12 cellular contexts compared by ENCODE assay signal in the genomic region with DNA sequence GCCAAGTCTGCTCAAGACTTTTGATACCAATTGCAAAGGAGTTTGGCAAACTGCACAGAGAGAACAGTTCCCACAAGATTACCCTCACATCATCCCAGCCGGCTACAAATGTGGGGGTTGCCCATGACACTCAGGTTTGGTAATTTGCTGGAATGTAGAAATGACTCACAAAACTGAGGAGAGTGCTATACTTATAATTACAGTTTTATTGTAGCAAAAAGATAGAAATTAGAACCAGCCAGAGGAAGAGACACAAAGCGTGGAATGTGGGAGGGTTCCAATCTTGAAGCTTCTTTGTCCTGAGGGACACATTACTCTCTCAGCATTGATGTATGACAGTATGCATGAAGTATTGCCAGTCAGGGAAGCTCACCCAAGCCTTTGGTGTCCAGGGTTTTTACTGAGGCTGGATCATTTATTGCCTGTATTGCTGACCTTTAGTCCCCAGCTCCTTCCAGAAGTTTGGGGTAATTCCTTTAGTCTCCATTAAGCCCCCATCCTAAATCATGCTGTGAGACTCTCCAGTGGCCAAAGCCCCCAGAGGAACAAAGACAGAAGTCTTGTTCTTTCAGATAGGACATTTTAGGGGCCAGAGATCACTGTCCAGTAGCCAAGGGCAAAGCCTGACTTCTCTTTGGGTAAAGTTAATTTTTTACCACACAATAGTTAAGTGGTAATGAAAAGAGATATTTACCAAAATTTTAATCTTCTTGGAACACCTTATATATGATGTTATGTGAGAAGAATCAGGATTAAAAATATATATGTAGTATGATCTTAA. TPM values are rescaled to one million over a fixed set of nuclear protein-coding genes. Genes with fewer than 3 reads are reported as not detected.
DNase-seq lines count a peak whose midpoint lies in the region; ATAC-seq, FAIRE-seq and TF ChIP-seq lines count a peak whose summit lies in the region.
"Had no signal": no experiment of that assay in that cellular context is flagged by ENCODE, and none has a peak within 500 bp of the region (broad histone marks: within the 10 kb centered on the region; RNA-seq: fewer than 3 reads in every experiment).

No MANE protein-coding gene starts in this region.

- H3K4me1 Mint-ChIP-seq in HFFc6 (ENCODE audit: low read depth), result peaks cover 70% of the 10 kb centered on the region

- H3K27me3 ChIP-seq in ACC112 (ENCODE audit: insufficient read depth, low read length) (no peaks in the 10 kb centered on the region), HepG2 (ENCODE audit: control insufficient read depth in 1 of 2, insufficient read depth in 2 of 2, low read length in 2 of 2) (no peaks in the 10 kb centered on the region), transverse colon (no peaks in the 10 kb centered on the region)

- WGBS in HepG2 (ENCODE audit: low lambda C conversion rate), result 77% methylated on average over 2 of the region's 2 CpGs
- 71 to 72% methylated on average over 2 of the region's 2 CpGs for WGBS in transverse colon (ENCODE audit: low coverage in 1 of 2), 2 donors

- peaks cover 48% of the 10 kb centered on the region for H3K79me2 ChIP-seq in ACC112 (ENCODE audit: control insufficient read depth, insufficient read depth, low read length, unreplicated experiment)
- H3K79me2 ChIP-seq in HepG2 (ENCODE audit: insufficient read depth, low read length), result peaks cover 26% of the 10 kb centered on the region
- peaks cover 50% of the 10 kb centered on the region for H3K79me2 ChIP-seq in OCI-LY7 (ENCODE audit: insufficient read depth, low read depth, low read length)

- peak overlapping the region; percentile 81 for H3K27ac ChIP-seq in ACC112 (ENCODE audit: low read depth, low read length)
- H3K27ac ChIP-seq in HepG2 (ENCODE audit: extremely low read length, insufficient read depth, low read length), result peak overlapping the region; percentile 50
- no peak overlapping the region for H3K27ac ChIP-seq in OCI-LY7 (ENCODE audit: low read depth, low read length, poor library complexity, severe bottlenecking)
- no peak overlapping the region for H3K27ac ChIP-seq in transverse colon

- CTCF ChIA-PET in HepG2 (lab: Yijun Ruan, JAX; ENCODE audit: low intra/inter-chr PET ratio, low total read pairs) (no interaction called here), OCI-LY7 (lab: Charles Lee; ENCODE audit: unreplicated experiment) (no interaction called here)

- H3K4me2 ChIP-seq in HepG2 (ENCODE audit: low read depth, low read length) (peak overlapping the region; percentile 21), OCI-LY7 (ENCODE audit: low read length) (no peak overlapping the region)

- FAIRE-seq in HepG2 (lab: Jason Lieb, UNC), result peak; percentile 59
- FAIRE-seq: endothelial cell of umbilical vein had no signal

- TF ChIP-seq EP300 in HepG2 (IDR thresholded peaks at IDR 0.05; ENCODE audit: low read depth in 2 of 2, low read length in 2 of 2), result no peak
- TF ChIP-seq EP300 in HepG2 (CRISPR knock-in tag; IDR thresholded peaks at IDR 0.05; ENCODE audit: borderline replicate concordance), result no peak
- no peak for TF ChIP-seq EP300 in transverse colon (IDR thresholded peaks at IDR 0.05; ENCODE audit: low read depth)

- H3K4me1 ChIP-seq in ACC112 (ENCODE audit: control insufficient read depth, insufficient read depth, low read length, unreplicated experiment) (peaks cover 49% of the 10 kb centered on the region), HepG2 (ENCODE audit: insufficient read depth, low read length) (peaks cover 39% of the 10 kb centered on the region), OCI-LY7 (ENCODE audit: insufficient read depth, low read length, poor library complexity, severe bottlenecking) (peaks cover 11% of the 10 kb centered on the region), transverse colon (peaks cover 3 to 18% (median 12%) of the 10 kb centered on the region in 4 donors)

- peak overlapping the region; percentile 24 for H3K4me3 Mint-ChIP-seq in HFFc6
- H3K4me3 Mint-ChIP-seq: stimulated activated memory B cell treated with anti-CD40 and anti-IgM and Interleukin-4, amounts not matched to agents 10 μg/mL and 1 μg/mL and 100 μg/mL, for 72 hours had no signal

- TF ChIP-seq POLR2A in HepG2 (IDR thresholded peaks at IDR 0.05; ENCODE audit: insufficient read depth in 1 of 2, low read depth in 2 of 2, low read length in 2 of 2) (no peak), transverse colon (IDR thresholded peaks at IDR 0.05) (no peak)

- POLR2A ChIA-PET in HepG2 (lab: Yijun Ruan, JAX) (no interaction called here), OCI-LY7 (lab: Charles Lee) (no interaction called here)

- intact Hi-C loops in HepG2 (cut with micrococcal nuclease; ENCODE audit: unreplicated experiment), result no loop called here
- intact Hi-C loops in OCI-LY7 (cut with micrococcal nuclease; ENCODE audit: unreplicated experiment), result no loop called here
- intact Hi-C loops in transverse colon (cut with DNase I; ENCODE audit: low total_unique reads), result no loop called here

- H3K36me3 ChIP-seq in ACC112 (ENCODE audit: insufficient read depth, low read length), result peaks cover 29% of the 10 kb centered on the region
- peaks cover 5 to 42% of the 10 kb centered on the region in 2 experiments for H3K36me3 ChIP-seq in HepG2 (replicated peaks in 1 of 2; ENCODE audit: control insufficient read depth in 1 of 2, insufficient read depth in 2 of 2, low read length in 2 of 2)
- H3K36me3 ChIP-seq in OCI-LY7 (ENCODE audit: insufficient read depth, low read length), result peaks cover 96% of the 10 kb centered on the region
- H3K36me3 ChIP-seq in transverse colon, result peaks cover 0 to 28% (median 10%) of the 10 kb centered on the region in 4 donors

- H2AFZ ChIP-seq in ACC112 (ENCODE audit: low read length, unreplicated experiment), result no peak overlapping the region
- H2AFZ ChIP-seq in HepG2 (ENCODE audit: low read length), result no peak overlapping the region
- H2AFZ ChIP-seq in OCI-LY7 (ENCODE audit: low read length), result no peak overlapping the region

- peaks cover 44% of the 10 kb centered on the region for H3K36me3 Mint-ChIP-seq in HFFc6 (ENCODE audit: low read depth)

- ATAC-seq in HepG2 (peak; percentile 93), GM18520 (IDR thresholded peaks at IDR 0.05; ENCODE audit: unreplicated experiment) (no peak)
- ATAC-seq: stimulated activated memory B cell treated with anti-CD40 and anti-IgM and Interleukin-4, amounts not matched to agents 10 μg/mL and 1 μg/mL and 100 μg/mL, for 72 hours had no signal

- in situ Hi-C loops in HepG2 (cut with HindIII; ENCODE audit: extremely low pct_ligation_motif_present, low pct_unique_long_range_greater_than_20kb) (no loop called here), transverse colon (cut with MboI; ENCODE audit: low pct_ligation_motif_present in 1 of 4, low pct_unique_long_range_greater_than_20kb in 1 of 4, low sequenced_read_pairs in 3 of 4) (no loop called here)

- H3K27ac Mint-ChIP-seq in HFFc6, result peak overlapping the region; percentile 86
- H3K27ac Mint-ChIP-seq: stimulated activated memory B cell treated with anti-CD40 and anti-IgM and Interleukin-4, amounts not matched to agents 10 μg/mL and 1 μg/mL and 100 μg/mL, for 72 hours had no signal

- DNase-seq in HFFc6 (peak; percentile 85), astrocyte of the hippocampus (ENCODE audit: low read depth, low spot score) (peak; percentile 87), HepG2 (ENCODE audit: low spot score) (peak; percentile 13), OCI-LY7 (ENCODE audit: low spot score) (no peak), transverse colon (no peak), RPMI8226 (no peak)
- DNase-seq: CD4-positive, alpha-beta memory T cell; NCI-H1694 had no signal

- H4K20me1 ChIP-seq in HepG2 (ENCODE audit: insufficient read depth, low read length) (no peaks in the 10 kb centered on the region), OCI-LY7 (ENCODE audit: insufficient read depth, low read length) (peaks cover 12% of the 10 kb centered on the region; the same call in 1 of the 2 replicates)

- H3K27me3 Mint-ChIP-seq in HFFc6 (ENCODE audit: insufficient read depth), result no peaks in the 10 kb centered on the region; the same call in 1 of the 2 replicates
- H3K27me3 Mint-ChIP-seq: CD4-positive, alpha-beta memory T cell; stimulated activated memory B cell treated with anti-CD40 and anti-IgM and Interleukin-4, amounts not matched to agents 10 μg/mL and 1 μg/mL and 100 μg/mL, for 72 hours had no signal

- H3K4me3 ChIP-seq in ACC112 (ENCODE audit: low read depth, low read length), result no peak overlapping the region
- H3K4me3 ChIP-seq in HepG2 (replicated peaks in 1 of 3; ENCODE audit: insufficient read depth in 1 of 3, low read depth in 2 of 3, low read length in 3 of 3), result no peak overlapping the region
- no peak overlapping the region for H3K4me3 ChIP-seq in OCI-LY7 (ENCODE audit: low read depth, low read length, poor library complexity, severe bottlenecking)
- no peak overlapping the region for H3K4me3 ChIP-seq in transverse colon

- H3K9me3 ChIP-seq in HepG2 (ENCODE audit: low read length) (no peaks in the 10 kb centered on the region), OCI-LY7 (ENCODE audit: low read length) (no peaks in the 10 kb centered on the region), transverse colon (no peaks in the 10 kb centered on the region)

- no peak for TF ChIP-seq CTCF in HFFc6 (IDR thresholded peaks at IDR 0.05)
- no peak for TF ChIP-seq CTCF in HepG2 (CRISPR knock-in tag; IDR thresholded peaks at IDR 0.05)
- TF ChIP-seq CTCF in OCI-LY7 (conservative IDR thresholded peaks at IDR 0.05; ENCODE audit: low read length), result no peak
- TF ChIP-seq CTCF in transverse colon (IDR thresholded peaks at IDR 0.05), result no peak

- TF ChIP-seq RAD21 in HepG2 (CRISPR knock-in tag; IDR thresholded peaks at IDR 0.05), result no peak

- H3K9me2 ChIP-seq in OCI-LY7 (ENCODE audit: insufficient read depth, low read length), result no peaks in the 10 kb centered on the region

- BruUV-seq in HepG2 (replicated peaks; lab: Mats Ljungman, UMichigan), result no TSS peak
- no TSS peak for BruUV-seq in OCI-LY7 (replicated peaks; lab: Mats Ljungman, UMichigan)

- H3K9me3 Mint-ChIP-seq in HFFc6, result no peaks in the 10 kb centered on the region
- H3K9me3 Mint-ChIP-seq: CD4-positive, alpha-beta memory T cell; stimulated activated memory B cell treated with anti-CD40 and anti-IgM and Interleukin-4, amounts not matched to agents 10 μg/mL and 1 μg/mL and 100 μg/mL, for 72 hours had no signal

- no peak overlapping the region for H3K9ac ChIP-seq in HepG2 (ENCODE audit: insufficient read depth, low read depth, low read length)

RNA-seq across cellular contexts. Expression of gene TBK1, which starts 9.9 kb away (rescaled TPM):
- total RNA-seq in HFFc6 (2021; fragmentation: NEBNext Ultra II Directional; extraction: Animal tissue kit (Norgen Biotek cat#: 25700)), result 10 to 100 TPM; 20.2 to 23.8 (median 21.0) TPM
- 25.2 and 35.1 TPM in 2 replicates for total RNA-seq in HepG2 (2016; rRNA removed; fragmentation: Illumina TruSeq; extraction: Trizol)
- 4.1 and 5.1 TPM in 2 replicates for total RNA-seq in HepG2 (2016; cell fraction: cytosol; rRNA removed; fragmentation: Illumina TruSeq; extraction: Trizol; ENCODE audit: low read depth)
- total RNA-seq in HepG2 (2016; cell fraction: insoluble cytoplasmic fraction; rRNA removed; fragmentation: Illumina TruSeq; extraction: Trizol), result 26.1 and 35.7 TPM in 2 replicates
- 9.1 and 10.7 TPM in 2 replicates for total RNA-seq in HepG2 (2016; cell fraction: membrane; rRNA removed; fragmentation: Illumina TruSeq; extraction: Trizol)
- 27.9 and 29.9 TPM in 2 replicates for total RNA-seq in HepG2 (2016; cell fraction: nucleus; rRNA removed; fragmentation: Illumina TruSeq; extraction: Trizol)
- polyA plus RNA-seq in HepG2 (2011; rRNA removed), result 7.4 and 10.3 TPM in 2 replicates
- 2.6 and 4.7 TPM in 2 replicates for polyA plus RNA-seq in HepG2 (2011; cell fraction: cytosol; rRNA removed)
- polyA plus RNA-seq in HepG2 (2011; cell fraction: nucleus; rRNA removed), result 5.4 and 7.0 TPM in 2 replicates
- polyA plus RNA-seq in HepG2 (2012), result 11.9 and 14.4 TPM in 2 replicates
- polyA plus RNA-seq in HepG2 (2016; cell fraction: cytosol; fragmentation: Illumina TruSeq; extraction: Trizol; ENCODE audit: low read depth), result 1.2 and 1.5 TPM in 2 replicates
- polyA plus RNA-seq in HepG2 (2016; cell fraction: insoluble cytoplasmic fraction; fragmentation: Illumina TruSeq; extraction: Trizol; ENCODE audit: low read depth), result 30.1 and 30.9 TPM in 2 replicates
- polyA plus RNA-seq in HepG2 (2016; cell fraction: membrane; fragmentation: Illumina TruSeq; extraction: Trizol; ENCODE audit: low read depth), result 3.0 and 3.8 TPM in 2 replicates
- polyA plus RNA-seq in HepG2 (2016; cell fraction: nucleus; fragmentation: Illumina TruSeq; extraction: Trizol; ENCODE audit: insufficient read depth, low read depth), result 36.9 and 38.5 TPM in 2 replicates
- 2.3 and 5.9 TPM in 2 replicates for polyA minus RNA-seq in HepG2 (2011; rRNA and poly(A)+ RNA removed; ENCODE audit: low replicate concordance)
- polyA minus RNA-seq in HepG2 (2011; cell fraction: cytosol; rRNA and poly(A)+ RNA removed), result 6.1 and 6.8 TPM in 2 replicates
- 33.8 and 36.3 TPM in 2 replicates for polyA minus RNA-seq in HepG2 (2011; cell fraction: nucleus; rRNA and poly(A)+ RNA removed)
- 22.7 and 26.1 TPM in 2 replicates for total RNA-seq in OCI-LY7 (2014; rRNA removed; shearing (Covaris generic))
- 29.5 and 30.1 TPM in 2 replicates for total RNA-seq in OCI-LY7 (2022)
- total RNA-seq in transverse colon, result 10 to 100 TPM in 3 of 4 donors, 1 to 10 TPM in 1; 6.4 to 25.9 (median 17.1) TPM

RNA-seq across cellular contexts. Expression of gene XPOT, which starts 57.6 kb away (rescaled TPM):
- total RNA-seq in HFFc6 (2021; fragmentation: NEBNext Ultra II Directional; extraction: Animal tissue kit (Norgen Biotek cat#: 25700)), result 10 to 100 TPM; 78.1 to 97.9 (median 84.7) TPM
- 102 and 136 TPM in 2 replicates for total RNA-seq in HepG2 (2016; rRNA removed; fragmentation: Illumina TruSeq; extraction: Trizol)
- total RNA-seq in HepG2 (2016; cell fraction: cytosol; rRNA removed; fragmentation: Illumina TruSeq; extraction: Trizol; ENCODE audit: low read depth), result 23.9 and 24.7 TPM in 2 replicates
- total RNA-seq in HepG2 (2016; cell fraction: insoluble cytoplasmic fraction; rRNA removed; fragmentation: Illumina TruSeq; extraction: Trizol), result 99.3 and 127 TPM in 2 replicates
- 103 and 117 TPM in 2 replicates for total RNA-seq in HepG2 (2016; cell fraction: membrane; rRNA removed; fragmentation: Illumina TruSeq; extraction: Trizol)
- 72.8 and 91.5 TPM in 2 replicates for total RNA-seq in HepG2 (2016; cell fraction: nucleus; rRNA removed; fragmentation: Illumina TruSeq; extraction: Trizol)
- 91.8 and 93.8 TPM in 2 replicates for polyA plus RNA-seq in HepG2 (2011; rRNA removed)
- 23.5 and 43.5 TPM in 2 replicates for polyA plus RNA-seq in HepG2 (2011; cell fraction: cytosol; rRNA removed)
- polyA plus RNA-seq in HepG2 (2011; cell fraction: nucleus; rRNA removed), result 97.9 and 118 TPM in 2 replicates
- polyA plus RNA-seq in HepG2 (2012), result 76.4 and 91.1 TPM in 2 replicates
- 17.9 and 20.0 TPM in 2 replicates for polyA plus RNA-seq in HepG2 (2016; cell fraction: cytosol; fragmentation: Illumina TruSeq; extraction: Trizol; ENCODE audit: low read depth)
- polyA plus RNA-seq in HepG2 (2016; cell fraction: insoluble cytoplasmic fraction; fragmentation: Illumina TruSeq; extraction: Trizol; ENCODE audit: low read depth), result 102 and 111 TPM in 2 replicates
- polyA plus RNA-seq in HepG2 (2016; cell fraction: membrane; fragmentation: Illumina TruSeq; extraction: Trizol; ENCODE audit: low read depth), result 57.5 and 60.6 TPM in 2 replicates
- polyA plus RNA-seq in HepG2 (2016; cell fraction: nucleus; fragmentation: Illumina TruSeq; extraction: Trizol; ENCODE audit: insufficient read depth, low read depth), result 113 and 120 TPM in 2 replicates
- polyA minus RNA-seq in HepG2 (2011; rRNA and poly(A)+ RNA removed; ENCODE audit: low replicate concordance), result 45.0 and 86.1 TPM in 2 replicates
- 65.4 and 79.8 TPM in 2 replicates for polyA minus RNA-seq in HepG2 (2011; cell fraction: cytosol; rRNA and poly(A)+ RNA removed)
- 166 and 207 TPM in 2 replicates for polyA minus RNA-seq in HepG2 (2011; cell fraction: nucleus; rRNA and poly(A)+ RNA removed)
- total RNA-seq in OCI-LY7 (2014; rRNA removed; shearing (Covaris generic)), result 86.8 and 101 TPM in 2 replicates
- total RNA-seq in OCI-LY7 (2022), result 205 and 210 TPM in 2 replicates
- total RNA-seq in transverse colon, result 10 to 100 TPM; 15.7 to 56.9 (median 27.0) TPM

Comparison
In these comparisons a context has a peak if more than half of its experiments do, and no peak if none do; other contexts are left out.
1. H3K27ac ChIP-seq: peak in ACC112 (single experiment) and HepG2 (single experiment); none in OCI-LY7 (single experiment) and transverse colon (0 of 4).
2. DNase-seq: peak in HFFc6 (single experiment), astrocyte of the hippocampus (single experiment) and HepG2 (single experiment); none in OCI-LY7 (single experiment), transverse colon (single experiment) and RPMI8226 (single experiment).